ENCODE assay signal across 9 cellular contexts in genomic region chr1:94325379-94326302, GRCh38.
A peak's percentile ranks its signal among the peaks of the same experiment; 100 is the strongest.
DNase-seq lines count a peak whose midpoint lies in the region; FAIRE-seq and TF ChIP-seq lines count a peak whose summit lies in the region.
"Had no signal": no experiment of that assay in that cellular context is flagged by ENCODE, and none has a peak within 500 bp of the region (broad histone marks: within the 10 kb centered on the region; RNA-seq: fewer than 3 reads in every experiment).

No MANE protein-coding gene starts in this region.

- DNase-seq in BJ (ENCODE audit: low read depth), result peak; percentile 99
- peak; percentile 80 for DNase-seq in NCI-H69 (lab: John Stamatoyannopoulos, UW)
- DNase-seq in endothelial cell (ENCODE audit: low spot score), result no peak
- DNase-seq in osteoblast (ENCODE audit: insufficient read length, low spot score, missing footprints), result peak; percentile 58
- DNase-seq in effector CD4-positive, alpha-beta T cell, result no peak
- no peak for DNase-seq in BE2C
- DNase-seq in activated CD4-positive, alpha-beta memory T cell treated with anti-CD3 and anti-CD28 coated beads for 36 hours, result no peak
- DNase-seq in GM19239 (ENCODE audit: insufficient read length, low spot score), result no peak

- H3K27ac ChIP-seq in osteoblast (ENCODE audit: low read depth, low read length), result peak overlapping the region; percentile 94

- H3K4me1 Mint-ChIP-seq in endothelial cell (ENCODE audit: unreplicated experiment), result peaks cover 90% of the 10 kb centered on the region
- H3K4me1 Mint-ChIP-seq in activated CD4-positive, alpha-beta memory T cell treated with anti-CD3 and anti-CD28 coated beads for 36 hours (ENCODE audit: low read depth), result no peaks in the 10 kb centered on the region

- POLR2A ChIA-PET in BJ (lab: Charles Lee), result interaction anchor here (0.6 to 0.7 kb wide), 2 partner anchors 73 to 264 kb away, joined by 3 to 4 read pairs; no protein-coding TSS in a partner anchor
- POLR2A ChIA-PET in activated CD4-positive, alpha-beta memory T cell treated with anti-CD3 and anti-CD28 coated beads for 36 hours (lab: Charles Lee), result no interaction called here

- peak overlapping the region; percentile 78 for H3K4me2 ChIP-seq in osteoblast (ENCODE audit: insufficient read depth, low read length)

- H4K20me1 ChIP-seq in osteoblast (ENCODE audit: insufficient read depth, low read length), result no peaks in the 10 kb centered on the region

- CTCF ChIA-PET in BJ (lab: Yijun Ruan, JAX), result interaction anchor here (0.5 to 26.7 kb wide), 9 partner anchors 8 to 290 kb away, joined by 3 to 874 read pairs (median 4); no protein-coding TSS in a partner anchor
- CTCF ChIA-PET in activated CD4-positive, alpha-beta memory T cell treated with anti-CD3 and anti-CD28 coated beads for 36 hours (lab: Charles Lee), result no interaction called here

- no peak overlapping the region for H3K4me3 Mint-ChIP-seq in endothelial cell (ENCODE audit: unreplicated experiment)
- no peak overlapping the region for H3K4me3 Mint-ChIP-seq in activated CD4-positive, alpha-beta memory T cell treated with anti-CD3 and anti-CD28 coated beads for 36 hours

- no peaks in the 10 kb centered on the region for H3K79me2 ChIP-seq in osteoblast (ENCODE audit: insufficient read depth, low read length)

- no peaks in the 10 kb centered on the region for H3K9me3 Mint-ChIP-seq in endothelial cell (ENCODE audit: unreplicated experiment)
- H3K9me3 Mint-ChIP-seq in activated CD4-positive, alpha-beta memory T cell treated with anti-CD3 and anti-CD28 coated beads for 36 hours, result no peaks in the 10 kb centered on the region

- H2AFZ ChIP-seq in osteoblast (ENCODE audit: low read length), result no peak overlapping the region

- H3K4me3 ChIP-seq in BJ (ENCODE audit: low read depth, low read length), result no peak overlapping the region
- peak overlapping the region; percentile 47 for H3K4me3 ChIP-seq in osteoblast (ENCODE audit: insufficient read depth, low read length)
- H3K4me3 ChIP-seq in BE2C (ENCODE audit: low read depth, low read length), result no peak overlapping the region
- H3K4me3 ChIP-seq: dorsolateral prefrontal cortex had no signal

- H3K4me1 ChIP-seq in osteoblast (ENCODE audit: insufficient read depth, low read length) (peaks cover 66% of the 10 kb centered on the region), BE2C (no peaks in the 10 kb centered on the region; the same call in 1 of the 2 replicates)

- intact Hi-C loops in activated CD4-positive, alpha-beta memory T cell treated with anti-CD3 and anti-CD28 coated beads for 36 hours (cut with micrococcal nuclease), result no loop called here

- H3K27ac Mint-ChIP-seq in endothelial cell (ENCODE audit: unreplicated experiment), result peak overlapping the region; percentile 98
- no peak overlapping the region for H3K27ac Mint-ChIP-seq in activated CD4-positive, alpha-beta memory T cell treated with anti-CD3 and anti-CD28 coated beads for 36 hours

- no peaks in the 10 kb centered on the region for H3K36me3 ChIP-seq in BJ (ENCODE audit: control insufficient read depth, insufficient read depth, low read length)
- H3K36me3 ChIP-seq in osteoblast (ENCODE audit: insufficient read depth, low read length), result no peaks in the 10 kb centered on the region
- no peaks in the 10 kb centered on the region for H3K36me3 ChIP-seq in BE2C

- FAIRE-seq in GM19239 (lab: Jason Lieb, UNC), result no peak

- TF ChIP-seq CTCF in BJ (IDR thresholded peaks at IDR 0.05; ENCODE audit: insufficient read depth, low read depth, low read length), result no peak
- TF ChIP-seq CTCF in endothelial cell (IDR thresholded peaks at IDR 0.05; ENCODE audit: unreplicated experiment), result no peak
- no peak for TF ChIP-seq CTCF in osteoblast (IDR thresholded peaks at IDR 0.05; ENCODE audit: extremely low read depth, low read depth, low read length)
- no peak for TF ChIP-seq CTCF in BE2C (IDR thresholded peaks at IDR 0.05; ENCODE audit: low read depth, low read length)

- H3K9me3 ChIP-seq in osteoblast (ENCODE audit: low read depth, low read length) (no peaks in the 10 kb centered on the region), BE2C (no peaks in the 10 kb centered on the region)

- H3K27me3 Mint-ChIP-seq in endothelial cell (ENCODE audit: unreplicated experiment), result peaks cover 7% of the 10 kb centered on the region
- peaks cover 33% of the 10 kb centered on the region for H3K27me3 Mint-ChIP-seq in activated CD4-positive, alpha-beta memory T cell treated with anti-CD3 and anti-CD28 coated beads for 36 hours

- no peaks in the 10 kb centered on the region for H3K36me3 Mint-ChIP-seq in endothelial cell (ENCODE audit: low read depth, unreplicated experiment)
- no peaks in the 10 kb centered on the region for H3K36me3 Mint-ChIP-seq in activated CD4-positive, alpha-beta memory T cell treated with anti-CD3 and anti-CD28 coated beads for 36 hours

- no peaks in the 10 kb centered on the region for H3K27me3 ChIP-seq in BJ (ENCODE audit: control insufficient read depth, insufficient read depth, low read length)
- no peaks in the 10 kb centered on the region for H3K27me3 ChIP-seq in osteoblast (ENCODE audit: insufficient read depth, low read length)
- H3K27me3 ChIP-seq in BE2C, result no peaks in the 10 kb centered on the region

Comparison
In these comparisons a context has a peak if more than half of its experiments do, and no peak if none do; other contexts are left out.
1. DNase-seq: peak in BJ (single experiment), NCI-H69 (single experiment) and osteoblast (single experiment); none in endothelial cell (single experiment), effector CD4-positive, alpha-beta T cell (single experiment), BE2C (single experiment), activated CD4-positive, alpha-beta memory T cell treated with anti-CD3 and anti-CD28 coated beads for 36 hours (single experiment) and GM19239 (single experiment).